In genomic region chr9:20906326-20906725, GRCh38 we compare ENCODE assay signal across 15 cellular contexts.
"Had no signal": no experiment of that assay in that cellular context is flagged by ENCODE, and none has a peak within 500 bp of the region (broad histone marks: within the 10 kb centered on the region; RNA-seq: fewer than 3 reads in every experiment).

No MANE protein-coding gene starts in this region.

- FAIRE-seq: astrocyte, bronchial epithelial cell, small intestine had no signal

- ATAC-seq: activated CD4-positive, CD25-positive, alpha-beta regulatory T cell treated with anti-CD3 and anti-CD28 coated beads, Interleukin-2, amount 50 U/mL, for 24 hours; effector memory CD8-positive, alpha-beta T cell; natural killer cell treated with Interleukin-12 subunit alpha and Interleukin-12 subunit beta and Interleukin-15 and Interleukin-18, amount 100 ng/mL, for 72 hours; right cardiac atrium; stimulated activated naive CD8-positive, alpha-beta T cell treated with anti-CD3 and anti-CD28 coated beads, Interleukin-15, Interleukin-2, amounts not matched to agents 100 U/mL and 50 U/mL, for 24 hours had no signal

- H3K27me3 ChIP-seq: suprapubic skin had no signal

- H3K27ac Mint-ChIP-seq: activated T-helper 1 cell treated with anti-CD3 and anti-CD28 coated beads, Interleukin-12 subunit alpha, Interleukin-12 subunit beta, Interleukin-2, Interleukin-4 antibody, amounts not matched to agents 30 ng/mL and 10 ng/mL and 1 ng/mL, durations not matched to agents 14 hours and 24 hours and 36 hours; effector memory CD8-positive, alpha-beta T cell; natural killer cell treated with Interleukin-12 subunit alpha and Interleukin-12 subunit beta and Interleukin-15 and Interleukin-18, amount 100 ng/mL, for 72 hours; type B pancreatic cell had no signal

- H3K4me3 Mint-ChIP-seq: activated T-helper 1 cell treated with anti-CD3 and anti-CD28 coated beads, Interleukin-12 subunit alpha, Interleukin-12 subunit beta, Interleukin-2, Interleukin-4 antibody, amounts not matched to agents 30 ng/mL and 10 ng/mL and 1 ng/mL, durations not matched to agents 14 hours and 24 hours and 36 hours; effector memory CD8-positive, alpha-beta T cell; natural killer cell treated with Interleukin-12 subunit alpha and Interleukin-12 subunit beta and Interleukin-15 and Interleukin-18, amount 100 ng/mL, for 72 hours; type B pancreatic cell had no signal

- H3K36me3 ChIP-seq: prostate gland, suprapubic skin had no signal

- DNase-seq: effector memory CD8-positive, alpha-beta T cell; occipital lobe; right cardiac atrium; small intestine; stimulated activated CD4-positive, alpha-beta T cell treated with anti-CD3 and anti-CD28 coated beads, Interleukin-4, amount 100 ng/mL, for 4 hours; stimulated activated CD8-positive, alpha-beta memory T cell treated with anti-CD3 and anti-CD28 coated beads, Interleukin-4, amount 100 ng/mL, for 48 hours; stimulated activated naive CD8-positive, alpha-beta T cell treated with anti-CD3 and anti-CD28 coated beads, Interleukin-15, Interleukin-2, amounts not matched to agents 100 U/mL and 50 U/mL, for 24 hours had no signal

- H3K36me3 Mint-ChIP-seq: natural killer cell treated with Interleukin-12 subunit alpha and Interleukin-12 subunit beta and Interleukin-15 and Interleukin-18, amount 100 ng/mL, for 72 hours had no signal

- H3K9me3 Mint-ChIP-seq: activated T-helper 1 cell treated with anti-CD3 and anti-CD28 coated beads, Interleukin-12 subunit alpha, Interleukin-12 subunit beta, Interleukin-2, Interleukin-4 antibody, amounts not matched to agents 30 ng/mL and 10 ng/mL and 1 ng/mL, durations not matched to agents 14 hours and 24 hours and 36 hours; effector memory CD8-positive, alpha-beta T cell; natural killer cell treated with Interleukin-12 subunit alpha and Interleukin-12 subunit beta and Interleukin-15 and Interleukin-18, amount 100 ng/mL, for 72 hours; type B pancreatic cell had no signal

- H3K4me3 ChIP-seq: prostate gland, suprapubic skin had no signal

- H3K9me3 ChIP-seq: prostate gland, suprapubic skin had no signal
